7 cellular contexts compared by ENCODE assay signal in the genomic region with DNA sequence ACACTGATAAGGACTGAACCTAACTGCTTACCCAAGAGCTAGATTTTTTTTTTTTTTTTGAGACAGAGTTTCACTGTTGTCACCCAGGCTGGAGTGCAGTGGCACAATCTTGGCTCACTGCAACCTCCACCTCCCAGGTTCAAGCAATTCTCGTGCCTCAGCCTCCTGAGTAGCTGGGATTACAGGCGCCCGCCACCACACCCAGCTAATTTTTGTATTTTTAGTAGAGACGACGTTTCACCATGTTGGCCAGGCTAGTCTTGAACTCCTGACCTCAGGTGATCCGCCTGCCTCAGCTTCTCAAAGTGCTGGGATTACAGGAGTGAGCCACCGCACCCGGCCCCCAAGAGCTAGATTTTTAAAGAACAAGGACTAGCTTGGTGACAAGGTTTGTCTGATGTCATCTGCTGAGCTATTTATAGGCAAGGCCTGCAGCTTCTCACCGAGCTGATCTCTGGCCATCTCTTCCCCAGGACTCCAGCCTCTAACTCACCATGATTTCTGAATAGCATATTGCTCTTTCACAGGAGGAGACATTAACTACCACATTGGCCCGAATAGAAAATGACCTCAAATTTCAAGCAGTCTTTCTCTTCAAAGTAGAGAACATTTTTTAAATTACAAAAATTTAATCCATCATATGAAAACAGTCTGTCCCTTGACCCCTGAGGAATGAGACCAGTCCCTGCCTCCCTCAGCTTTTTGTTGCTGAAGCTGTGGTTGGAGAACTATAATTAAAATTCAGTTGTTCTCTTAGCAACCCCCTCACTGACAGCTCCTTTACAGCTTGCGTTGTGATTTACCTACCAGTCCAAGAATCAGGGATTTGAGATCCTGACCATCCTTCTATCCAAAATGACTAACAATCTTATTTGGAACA. TPM values are rescaled to one million over a fixed set of nuclear protein-coding genes. Genes with fewer than 3 reads are reported as not detected.
DNase-seq lines count a peak whose midpoint lies in the region; ATAC-seq and TF ChIP-seq lines count a peak whose summit lies in the region.
"Not testable (repeated sequence)": the region's sequence is repeated elsewhere in the genome, so short reads cannot be mapped to it uniquely, and the experiment has no call there.

No MANE protein-coding gene starts in this region.

- H3K4me3 Mint-ChIP-seq in T-helper 17 cell, neural progenitor cell: not testable (repeated sequence)

- peak overlapping the region; percentile 37 to 73 (median 62) for H3K27ac ChIP-seq in gastroesophageal sphincter
- not testable (repeated sequence) for H3K27ac ChIP-seq in hepatocyte, neural progenitor cell
- peak overlapping the region; percentile 69 for H3K27ac ChIP-seq in subcutaneous abdominal adipose tissue (ENCODE audit: low read depth, low read length)

- H3K27me3 ChIP-seq in gastroesophageal sphincter; hepatocyte; neural progenitor cell; subcutaneous abdominal adipose tissue (ENCODE audit: control insufficient read depth in 5 of 5, insufficient read depth in 4 of 5, low read length in 5 of 5): not testable (repeated sequence)

- not testable (repeated sequence) for ATAC-seq in T-helper 17 cell
- ATAC-seq in gastroesophageal sphincter, result peak; percentile 86

- H3K79me2 ChIP-seq in hepatocyte; neural progenitor cell (ENCODE audit: low read depth): not testable (repeated sequence)

- H3K36me3 Mint-ChIP-seq in T-helper 17 cell (ENCODE audit: low read depth); neural progenitor cell: not testable (repeated sequence)

- H3F3A ChIP-seq in neural progenitor cell (ENCODE audit: low read depth), result not testable (repeated sequence)

- H3K9me2 ChIP-seq in hepatocyte (replicated peaks; ENCODE audit: insufficient read depth), result not testable (repeated sequence)

- H3K4me2 ChIP-seq in hepatocyte, neural progenitor cell: not testable (repeated sequence)

- H4K20me1 ChIP-seq in hepatocyte (ENCODE audit: insufficient read depth, poor library complexity, severe bottlenecking); neural progenitor cell (ENCODE audit: low read depth): not testable (repeated sequence)

- peak overlapping the region; percentile 32 for H3K27ac Mint-ChIP-seq in T-helper 17 cell
- H3K27ac Mint-ChIP-seq in neural progenitor cell, result peak overlapping the region; percentile 39

- 25 to 38% methylated on average over 3 to 10 of the region's 11 CpGs for WGBS in gastroesophageal sphincter (ENCODE audit: low coverage in 1 of 2), 2 donors
- WGBS in hepatocyte (ENCODE audit: low lambda C conversion rate, missing lambda C conversion rate), result 78% methylated on average over 11 of the region's 11 CpGs

- H3K4me1 ChIP-seq in gastroesophageal sphincter, result peaks cover 0 to 13% (median 4%) of the 10 kb centered on the region in 3 donors
- not testable (repeated sequence) for H3K4me1 ChIP-seq in hepatocyte (ENCODE audit: insufficient read depth); neural progenitor cell
- peaks cover 3 to 26% (median 17%) of the 10 kb centered on the region in 5 donors for H3K4me1 ChIP-seq in subcutaneous abdominal adipose tissue (ENCODE audit: control insufficient read depth in 5 of 5, insufficient read depth in 5 of 5, low read length in 5 of 5)

- not testable (repeated sequence) for H2AFZ ChIP-seq in hepatocyte; neural progenitor cell (replicated peaks)

- not testable (repeated sequence) for H3K4me1 Mint-ChIP-seq in T-helper 17 cell, neural progenitor cell

- H3K9me3 ChIP-seq in T-helper 17 cell (ENCODE audit: control insufficient read depth, low read length, poor library complexity, severe bottlenecking); gastroesophageal sphincter; hepatocyte (ENCODE audit: low read depth); neural progenitor cell (ENCODE audit: low read depth); subcutaneous abdominal adipose tissue (ENCODE audit: control insufficient read depth in 5 of 5, low read length in 5 of 5): not testable (repeated sequence)

- not testable (repeated sequence) for H3K4me3 ChIP-seq in gastroesophageal sphincter; hepatocyte; neural progenitor cell; subcutaneous abdominal adipose tissue (ENCODE audit: low read depth in 1 of 5, low read length in 5 of 5)

- TF ChIP-seq EP300 in gastroesophageal sphincter (IDR thresholded peaks at IDR 0.05), result not testable (repeated sequence)

- not testable (repeated sequence) for TF ChIP-seq POLR2A in gastroesophageal sphincter (IDR thresholded peaks at IDR 0.05)

- not testable (repeated sequence) for H3K9ac ChIP-seq in neural progenitor cell
- H3K9ac ChIP-seq in subcutaneous abdominal adipose tissue (ENCODE audit: low read length in 5 of 5), result peak overlapping the region in 1 of 5 donors; percentile 46

- not testable (repeated sequence) for H3K9me3 Mint-ChIP-seq in neural progenitor cell

- H3K36me3 ChIP-seq in gastroesophageal sphincter, result peaks cover 0 to 11% of the 10 kb centered on the region in 2 donors
- H3K36me3 ChIP-seq in hepatocyte (replicated peaks; ENCODE audit: insufficient read depth, low read depth); neural progenitor cell; subcutaneous abdominal adipose tissue (ENCODE audit: control insufficient read depth in 5 of 5, insufficient read depth in 5 of 5, low read length in 5 of 5): not testable (repeated sequence)

- DNase-seq in GM20000 (ENCODE audit: low spot score) (peak; percentile 23), cerebellar nuclear complex (lab: John Stamatoyannopoulos, UW) (peak; percentile 68 to 86), hepatocyte (ENCODE audit: low spot score) (peak; percentile 27)
- DNase-seq in T-helper 17 cell; neural progenitor cell (ENCODE audit: low spot score): not testable (repeated sequence)

- H3K27me3 Mint-ChIP-seq in T-helper 17 cell; neural progenitor cell (ENCODE audit: insufficient read depth, low read depth): not testable (repeated sequence)

- TF ChIP-seq CTCF in GM20000 (IDR thresholded peaks at IDR 0.05; ENCODE audit: extremely low read depth, missing control alignments); gastroesophageal sphincter (IDR thresholded peaks at IDR 0.05); hepatocyte (IDR thresholded peaks at IDR 0.05; ENCODE audit: poor library complexity); neural progenitor cell (IDR thresholded peaks at IDR 0.05): not testable (repeated sequence)

RNA-seq across cellular contexts. Expression of a gene that starts 29.5 kb away (rescaled TPM):
- 10 to 100 TPM; 15.0 to 20.1 TPM for total RNA-seq in T-helper 17 cell
- total RNA-seq in gastroesophageal sphincter, result 10 to 100 TPM; 54.3 to 88.7 (median 58.7) TPM
- 60.0 and 61.5 TPM in 2 replicates for total RNA-seq in hepatocyte
- 48.9 and 57.3 TPM in 2 replicates for polyA plus RNA-seq in hepatocyte
- total RNA-seq in neural progenitor cell (ENCODE audit: low replicate concordance), result 60.5 and 61.8 TPM in 2 replicates

RNA-seq across cellular contexts. Expression of a gene that starts 29.9 kb away (rescaled TPM):
- total RNA-seq in T-helper 17 cell (1 to 10 TPM; 3.9 to 4.0 TPM), gastroesophageal sphincter (10 to 100 TPM; 28.6 to 35.7 (median 33.5) TPM), hepatocyte (38.1 and 40.3 TPM in 2 replicates), neural progenitor cell (ENCODE audit: low replicate concordance) (15.4 and 18.2 TPM in 2 replicates)
- 10.3 and 15.0 TPM in 2 replicates for polyA plus RNA-seq in hepatocyte
